In genomic region chr12:2285462-2285861, GRCh38 we compare ENCODE assay signal across 16 cellular contexts.
DNase-seq lines count a peak whose midpoint lies in the region; ATAC-seq and TF ChIP-seq lines count a peak whose summit lies in the region.
"Had no signal": no experiment of that assay in that cellular context is flagged by ENCODE, and none has a peak within 500 bp of the region (broad histone marks: within the 10 kb centered on the region; RNA-seq: fewer than 3 reads in every experiment).

No MANE protein-coding gene starts in this region.

- H3K27ac ChIP-seq in HEK293 (ENCODE audit: extremely low read depth, low read depth, low read length) (no peak overlapping the region), ascending aorta (peak overlapping the region; percentile 77 to 87), mesenchymal stem cell (ENCODE audit: low read length, poor library complexity, severe bottlenecking) (no peak overlapping the region), subcutaneous abdominal adipose tissue (ENCODE audit: low read depth, low read length) (peak overlapping the region; percentile 89), mammary epithelial cell (ENCODE audit: insufficient read depth, low read depth, low read length) (no peak overlapping the region)
- H3K27ac ChIP-seq: right lobe of liver had no signal

- H3K27me3 Mint-ChIP-seq in stimulated activated memory B cell treated with anti-CD40 and anti-IgM and Interleukin-4, amounts not matched to agents 10 μg/mL and 1 μg/mL and 100 μg/mL, for 72 hours: peaks cover 29% of the 10 kb centered on the region

- dilution Hi-C loops in mammary epithelial cell (cut with HindIII; ENCODE audit: low sequenced_read_pairs): no loop called here

- no peak overlapping the region for H3K23ac ChIP-seq in mesenchymal stem cell (ENCODE audit: low read length in 2 of 2)

- H3K4me1 Mint-ChIP-seq in stimulated activated memory B cell treated with anti-CD40 and anti-IgM and Interleukin-4, amounts not matched to agents 10 μg/mL and 1 μg/mL and 100 μg/mL, for 72 hours: peaks cover 11% of the 10 kb centered on the region
- H3K4me1 Mint-ChIP-seq: CD4-positive, alpha-beta memory T cell had no signal

- no peak overlapping the region for H3K14ac ChIP-seq in mesenchymal stem cell (ENCODE audit: low read length in 2 of 2)

- H2BK12ac ChIP-seq in mesenchymal stem cell (ENCODE audit: low read length in 2 of 2): peak overlapping the region; percentile 53 to 61

- no peak overlapping the region for H4K8ac ChIP-seq in mesenchymal stem cell (ENCODE audit: low read length)

- H3K9ac ChIP-seq in mesenchymal stem cell (ENCODE audit: low read length) (peak overlapping the region; percentile 81), subcutaneous abdominal adipose tissue (ENCODE audit: low read length in 5 of 5) (no peak overlapping the region), mammary epithelial cell (ENCODE audit: insufficient read depth, low read length) (no peak overlapping the region)

- peak in 1 of 2 donors; percentile 31 for DNase-seq in ascending aorta (ENCODE audit: low spot score in 2 of 2)
- DNase-seq in mesenchymal stem cell: no peak
- DNase-seq in mammary epithelial cell: no peak
- DNase-seq: activated CD4-positive, alpha-beta T cell treated with anti-CD3 and anti-CD28 coated beads for 1 hour; activated T-cell treated with anti-CD3 and anti-CD28 coated beads, Interleukin-2, amount 50 U/mL, for 4 hours; CD4-positive, alpha-beta memory T cell; NCI-H524 treated with DMSO at 0.1 percent for 48 hours; T-helper 9 cell had no signal

- H3K18ac ChIP-seq in mesenchymal stem cell (ENCODE audit: low read depth in 1 of 2, low read length in 2 of 2): peak overlapping the region; percentile 16 to 69

- H2AFZ ChIP-seq in mesenchymal stem cell (ENCODE audit: low read depth, low read length) (no peak overlapping the region), mammary epithelial cell (ENCODE audit: low read depth, low read length) (no peak overlapping the region)

- H3K27me3 ChIP-seq in ascending aorta (no peaks in the 10 kb centered on the region), mesenchymal stem cell (ENCODE audit: control insufficient read depth in 1 of 2, insufficient read depth in 1 of 2, low read length in 2 of 2) (no peaks in the 10 kb centered on the region), subcutaneous abdominal adipose tissue (ENCODE audit: control insufficient read depth in 5 of 5, insufficient read depth in 4 of 5, low read length in 5 of 5) (peaks cover 0 to 2% (median 0%) of the 10 kb centered on the region in 5 donors), mammary epithelial cell (ENCODE audit: insufficient read depth, low read length) (peaks cover 2% of the 10 kb centered on the region)
- H3K27me3 ChIP-seq: right lobe of liver had no signal

- no peaks in the 10 kb centered on the region for H3K9me3 ChIP-seq in HEK293 (ENCODE audit: control insufficient read depth, insufficient read depth, low read depth, low read length)
- no peaks in the 10 kb centered on the region for H3K9me3 ChIP-seq in ascending aorta
- H3K9me3 ChIP-seq in mesenchymal stem cell (ENCODE audit: control insufficient read depth, low read length): no peaks in the 10 kb centered on the region
- no peaks in the 10 kb centered on the region for H3K9me3 ChIP-seq in subcutaneous abdominal adipose tissue (ENCODE audit: control insufficient read depth in 5 of 5, low read length in 5 of 5)
- H3K9me3 ChIP-seq in mammary epithelial cell (replicated peaks; ENCODE audit: insufficient read depth, low read length): no peaks in the 10 kb centered on the region
- H3K9me3 ChIP-seq: right lobe of liver had no signal

- H3K9me3 Mint-ChIP-seq in stimulated activated memory B cell treated with anti-CD40 and anti-IgM and Interleukin-4, amounts not matched to agents 10 μg/mL and 1 μg/mL and 100 μg/mL, for 72 hours: peaks cover 6% of the 10 kb centered on the region

- no peak for ATAC-seq in esophagus mucosa
- ATAC-seq in stimulated activated memory B cell treated with anti-CD40 and anti-IgM and Interleukin-4, amounts not matched to agents 10 μg/mL and 1 μg/mL and 100 μg/mL, for 72 hours: no peak
- no peak for ATAC-seq in HG03521 (IDR thresholded peaks at IDR 0.05; ENCODE audit: unreplicated experiment)

- no peak overlapping the region for H3K4ac ChIP-seq in mesenchymal stem cell (ENCODE audit: low read depth in 1 of 2, low read length in 2 of 2)

- H3K4me3 Mint-ChIP-seq in stimulated activated memory B cell treated with anti-CD40 and anti-IgM and Interleukin-4, amounts not matched to agents 10 μg/mL and 1 μg/mL and 100 μg/mL, for 72 hours: no peak overlapping the region
- H3K4me3 Mint-ChIP-seq: activated T-cell treated with anti-CD3 and anti-CD28 coated beads, Interleukin-2, amount 50 U/mL, for 4 hours; CD4-positive, alpha-beta memory T cell; H9 had no signal

- no peaks in the 10 kb centered on the region for H3K79me2 ChIP-seq in mammary epithelial cell (ENCODE audit: insufficient read depth, low read length)

- BruUV-seq in mammary epithelial cell (replicated peaks; lab: Mats Ljungman, UMichigan): no TSS peak

- in situ Hi-C loops in mammary epithelial cell (cut with MboI; ENCODE audit: low sequenced_read_pairs in 2 of 2): loop anchor here in 1 of 2 donors (5.0 kb wide), 1 partner anchor 228 kb away; no protein-coding TSS in a partner anchor

- H3K4me3 ChIP-seq in HEK293 (ENCODE audit: low read depth, low read length) (no peak overlapping the region), ascending aorta (no peak overlapping the region), mesenchymal stem cell (ENCODE audit: insufficient read depth in 1 of 2, low read depth in 1 of 2, low read length in 2 of 2) (no peak overlapping the region), subcutaneous abdominal adipose tissue (ENCODE audit: low read depth in 1 of 5, low read length in 5 of 5) (no peak overlapping the region), mammary epithelial cell (replicated peaks in 1 of 3; ENCODE audit: insufficient read depth in 1 of 3, low read depth in 2 of 3, low read length in 3 of 3) (no peak overlapping the region)
- H3K4me3 ChIP-seq: right lobe of liver had no signal

- H4K20me1 ChIP-seq in mammary epithelial cell (ENCODE audit: insufficient read depth, low read length): no peaks in the 10 kb centered on the region

- TF ChIP-seq CTCF in HEK293 (tag by site-specific recombination; IDR thresholded peaks at IDR 0.05) (no peak), ascending aorta (IDR thresholded peaks at IDR 0.05) (no peak), mammary epithelial cell (conservative IDR thresholded peaks at IDR 0.05 in 1 of 2, IDR thresholded peaks at IDR 0.05 in 1 of 2; ENCODE audit: extremely low read depth in 1 of 2, insufficient read depth in 1 of 2, low read depth in 1 of 2, low read length in 2 of 2) (no peak)

- no peak overlapping the region for H2BK120ac ChIP-seq in mesenchymal stem cell (ENCODE audit: low read depth, low read length)

- CTCF ChIA-PET in HEK293 (lab: Yijun Ruan, JAX) (interaction anchor here (0.7 to 2.6 kb wide), 7 partner anchors 9 to 482 kb away, joined by 3 to 8 read pairs (median 3); no protein-coding TSS in a partner anchor), mammary epithelial cell (lab: Charles Lee; ENCODE audit: low non-redundant PET) (no interaction called here)

- H4K91ac ChIP-seq in mesenchymal stem cell (ENCODE audit: low read length): peak overlapping the region; percentile 5

- H2AK5ac ChIP-seq in mesenchymal stem cell (ENCODE audit: low read length, severe bottlenecking): peak overlapping the region; percentile 42

- no peaks in the 10 kb centered on the region for H3K36me3 Mint-ChIP-seq in stimulated activated memory B cell treated with anti-CD40 and anti-IgM and Interleukin-4, amounts not matched to agents 10 μg/mL and 1 μg/mL and 100 μg/mL, for 72 hours
- H3K36me3 Mint-ChIP-seq: CD4-positive, alpha-beta memory T cell; naive thymus-derived CD4-positive, alpha-beta T cell had no signal

- H3K27ac Mint-ChIP-seq in stimulated activated memory B cell treated with anti-CD40 and anti-IgM and Interleukin-4, amounts not matched to agents 10 μg/mL and 1 μg/mL and 100 μg/mL, for 72 hours: no peak overlapping the region
- H3K27ac Mint-ChIP-seq: CD4-positive, alpha-beta memory T cell; H9 had no signal

- no peaks in the 10 kb centered on the region for H3K4me1 ChIP-seq in HEK293 (ENCODE audit: control insufficient read depth, insufficient read depth, low read length)
- H3K4me1 ChIP-seq in ascending aorta: peaks cover 9 to 65% of the 10 kb centered on the region in 2 donors
- H3K4me1 ChIP-seq in mesenchymal stem cell (ENCODE audit: control insufficient read depth, insufficient read depth, low read depth, low read length): peaks cover 18% of the 10 kb centered on the region
- H3K4me1 ChIP-seq in subcutaneous abdominal adipose tissue (ENCODE audit: control insufficient read depth in 5 of 5, insufficient read depth in 5 of 5, low read length in 5 of 5): peaks cover 10 to 51% (median 45%) of the 10 kb centered on the region in 5 donors
- peaks cover 9% of the 10 kb centered on the region for H3K4me1 ChIP-seq in mammary epithelial cell (ENCODE audit: insufficient read depth, low read length)
- H3K4me1 ChIP-seq: right lobe of liver had no signal

- no peaks in the 10 kb centered on the region for H3K79me1 ChIP-seq in mesenchymal stem cell (replicated peaks; ENCODE audit: low read length, poor library complexity, severe bottlenecking)

- intact Hi-C loops in ascending aorta (cut with DNase I) (loop anchor here (2.0 to 5.0 kb wide), 5 partner anchors 17 to 297 kb away; partner anchors contain the start of gene CACNA1C), mammary epithelial cell (cut with micrococcal nuclease) (loop anchor here (2.0 to 10.0 kb wide), 3 partner anchors 101 to 651 kb away; no protein-coding TSS in a partner anchor)

- POLR2A ChIA-PET in HEK293 (lab: Yijun Ruan, JAX): no interaction called here

- H2BK15ac ChIP-seq in mesenchymal stem cell (ENCODE audit: low read depth, poor library complexity, severe bottlenecking): no peak overlapping the region

- no peak overlapping the region for H2BK5ac ChIP-seq in mesenchymal stem cell (ENCODE audit: low read depth, low read length, poor library complexity, severe bottlenecking)

- H3K4me2 ChIP-seq in mesenchymal stem cell (ENCODE audit: low read length, poor library complexity, severe bottlenecking) (no peak overlapping the region), mammary epithelial cell (ENCODE audit: insufficient read depth, low read depth, low read length) (no peak overlapping the region)

- 93% methylated on average over 14 of the region's 14 CpGs for WGBS in mesenchymal stem cell
- WGBS in mammary epithelial cell (ENCODE audit: low coverage, missing lambda C conversion rate): 95% methylated on average over 14 of the region's 14 CpGs

- H3K36me3 ChIP-seq in HEK293 (ENCODE audit: control insufficient read depth in 2 of 2, insufficient read depth in 1 of 2, low read length in 2 of 2) (no peaks in the 10 kb centered on the region), ascending aorta (no peaks in the 10 kb centered on the region), mesenchymal stem cell (ENCODE audit: control insufficient read depth in 1 of 2, insufficient read depth in 2 of 2, low read depth in 1 of 2, low read length in 2 of 2) (no peaks in the 10 kb centered on the region), subcutaneous abdominal adipose tissue (ENCODE audit: control insufficient read depth in 5 of 5, insufficient read depth in 5 of 5, low read length in 5 of 5) (no peaks in the 10 kb centered on the region), mammary epithelial cell (ENCODE audit: insufficient read depth, low read length) (no peaks in the 10 kb centered on the region)
- H3K36me3 ChIP-seq: right lobe of liver had no signal

Comparison
In these comparisons a context has a peak if more than half of its experiments do, and no peak if none do; other contexts are left out.
1. H3K27ac ChIP-seq: peak in ascending aorta (2 of 2) and subcutaneous abdominal adipose tissue (single experiment); none in HEK293 (single experiment), mesenchymal stem cell (single experiment) and mammary epithelial cell (single experiment).